In the genomic region with DNA sequence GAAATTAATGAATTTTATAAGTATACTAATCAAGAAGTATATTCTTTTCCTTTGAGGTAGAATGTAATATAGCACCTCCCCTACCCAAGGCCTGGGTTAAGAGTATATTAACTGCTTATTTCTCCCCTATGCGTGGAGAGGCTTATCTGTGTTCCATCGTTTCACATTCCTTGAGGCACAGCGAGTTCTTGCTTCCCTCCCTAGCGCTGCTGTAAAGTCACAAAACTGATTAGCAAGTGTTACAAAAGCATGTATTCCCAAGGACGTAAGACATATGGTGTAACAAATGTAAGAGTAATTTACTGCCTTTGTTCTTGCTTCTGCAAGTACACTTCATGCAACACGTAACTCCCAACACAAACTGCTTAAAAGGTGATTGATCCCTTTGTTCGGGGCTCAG, we compare ENCODE assay signal across 8 cellular contexts.
DNase-seq lines count a peak whose midpoint lies in the region; ATAC-seq and TF ChIP-seq lines count a peak whose summit lies in the region.

No MANE protein-coding gene starts in this region.

- H3K36me3 Mint-ChIP-seq in activated T-cell treated with anti-CD3 and anti-CD28 coated beads, Interleukin-2, amount 50 U/mL, for 24 hours (ENCODE audit: low read depth): peaks cover 34% of the 10 kb centered on the region

- intact Hi-C loops in tibial artery (cut with DNase I; ENCODE audit: low total_unique reads): no loop called here

- peaks cover 37% of the 10 kb centered on the region for H3K4me1 Mint-ChIP-seq in activated T-cell treated with anti-CD3 and anti-CD28 coated beads, Interleukin-2, amount 50 U/mL, for 24 hours (ENCODE audit: low read depth)

- no peaks in the 10 kb centered on the region for H3K27me3 Mint-ChIP-seq in activated T-cell treated with anti-CD3 and anti-CD28 coated beads, Interleukin-2, amount 50 U/mL, for 24 hours

- peaks cover 10% of the 10 kb centered on the region for H3K36me3 ChIP-seq in adipocyte (ENCODE audit: control insufficient read depth, insufficient read depth, low read length, severe bottlenecking)
- H3K36me3 ChIP-seq in tibial artery: peaks cover 0 to 7% (median 0%) of the 10 kb centered on the region in 3 donors

- TF ChIP-seq CTCF in tibial artery (IDR thresholded peaks at IDR 0.05): no peak

- peak overlapping the region; percentile 100 for H3K27ac Mint-ChIP-seq in activated T-cell treated with anti-CD3 and anti-CD28 coated beads, Interleukin-2, amount 50 U/mL, for 24 hours

- peak overlapping the region; percentile 98 for H3K4me3 Mint-ChIP-seq in activated T-cell treated with anti-CD3 and anti-CD28 coated beads, Interleukin-2, amount 50 U/mL, for 24 hours

- H3K27me3 ChIP-seq in adipocyte (replicated peaks; ENCODE audit: control insufficient read depth, insufficient read depth, low read length): no peaks in the 10 kb centered on the region
- no peaks in the 10 kb centered on the region for H3K27me3 ChIP-seq in tibial artery

- H3K27ac ChIP-seq in tibial artery: peak overlapping the region; percentile 92

- H3K9me3 Mint-ChIP-seq in activated T-cell treated with anti-CD3 and anti-CD28 coated beads, Interleukin-2, amount 50 U/mL, for 24 hours: no peaks in the 10 kb centered on the region

- H3K9me3 ChIP-seq in adipocyte (ENCODE audit: control insufficient read depth, low read length) (no peaks in the 10 kb centered on the region), tibial artery (no peaks in the 10 kb centered on the region)

- peak overlapping the region; percentile 86 for H3K4me3 ChIP-seq in adipocyte (ENCODE audit: low read length)
- peak overlapping the region; percentile 84 to 86 for H3K4me3 ChIP-seq in tibial artery

- no peak for DNase-seq in activated T-cell treated with anti-CD3 and anti-CD28 coated beads, Interleukin-2, amount 50 U/mL, for 24 hours
- DNase-seq in activated T-cell treated with anti-CD3 and anti-CD28 coated beads for 4 hours (no peak), adipocyte (ENCODE audit: low read depth) (no peak), left kidney (ENCODE audit: low read depth, low spot score) (peak; percentile 66), tibial artery (no peak), GM03348 (ENCODE audit: low spot score) (no peak)

- H3K9ac ChIP-seq in adipocyte (ENCODE audit: low read length): peak overlapping the region; percentile 94

- ATAC-seq in HG03565 (IDR thresholded peaks at IDR 0.05; ENCODE audit: unreplicated experiment) (no peak), GM18867 (IDR thresholded peaks at IDR 0.05; ENCODE audit: unreplicated experiment) (no peak)

- H3K4me1 ChIP-seq in adipocyte (ENCODE audit: control insufficient read depth, insufficient read depth, low read length) (peaks cover 25% of the 10 kb centered on the region), tibial artery (peaks cover 0 to 27% (median 13%) of the 10 kb centered on the region in 4 donors)
